17 cellular contexts compared by ENCODE assay signal in genomic region chr1:3075666-3076387, GRCh38. TPM values are rescaled to one million over a fixed set of nuclear protein-coding genes. Genes with fewer than 3 reads are reported as not detected.
DNase-seq lines count a peak whose midpoint lies in the region; ATAC-seq and TF ChIP-seq lines count a peak whose summit lies in the region.
"Had no signal": no experiment of that assay in that cellular context is flagged by ENCODE, and none has a peak within 500 bp of the region (broad histone marks: within the 10 kb centered on the region; RNA-seq: fewer than 3 reads in every experiment).

No MANE protein-coding gene starts in this region.

- H3K9me3 Mint-ChIP-seq in brain: peaks cover 0 to 5% (median 0%) of the 10 kb centered on the region in 5 experiments
- H3K9me3 Mint-ChIP-seq in activated T-helper 1 cell treated with anti-CD3 and anti-CD28 coated beads, Interleukin-12 subunit alpha, Interleukin-12 subunit beta, Interleukin-2, Interleukin-4 antibody, amounts not matched to agents 30 ng/mL and 10 ng/mL and 1 ng/mL, durations not matched to agents 14 hours and 24 hours and 36 hours: no peaks in the 10 kb centered on the region

- H3K36me3 Mint-ChIP-seq in brain (no peaks in the 10 kb centered on the region), T-helper 17 cell (ENCODE audit: low read depth) (no peaks in the 10 kb centered on the region)
- H3K36me3 Mint-ChIP-seq in activated T-helper 1 cell treated with anti-CD3 and anti-CD28 coated beads, Interleukin-12 subunit alpha, Interleukin-12 subunit beta, Interleukin-2, Interleukin-4 antibody, amounts not matched to agents 30 ng/mL and 10 ng/mL and 1 ng/mL, durations not matched to agents 14 hours and 24 hours and 36 hours (ENCODE audit: low read depth): no peaks in the 10 kb centered on the region

- no peak overlapping the region for H3K4me3 ChIP-seq in NT2/D1 (ENCODE audit: insufficient read length, low read depth)
- H3K4me3 ChIP-seq in thyroid gland (replicated peaks in 1 of 3): no peak overlapping the region
- H3K4me3 ChIP-seq: Peyer's patch had no signal

- H3K9me3 ChIP-seq in NT2/D1 (ENCODE audit: insufficient read depth, low read length): no peaks in the 10 kb centered on the region
- no peaks in the 10 kb centered on the region for H3K9me3 ChIP-seq in thyroid gland
- no peaks in the 10 kb centered on the region for H3K9me3 ChIP-seq in T-helper 17 cell (ENCODE audit: control insufficient read depth, low read length, poor library complexity, severe bottlenecking)
- H3K9me3 ChIP-seq: Peyer's patch had no signal

- H3K27me3 Mint-ChIP-seq in brain (peaks cover 5% of the 10 kb centered on the region), T-helper 17 cell (peaks cover 56% of the 10 kb centered on the region)
- H3K27me3 Mint-ChIP-seq in activated T-helper 1 cell treated with anti-CD3 and anti-CD28 coated beads, Interleukin-12 subunit alpha, Interleukin-12 subunit beta, Interleukin-2, Interleukin-4 antibody, amounts not matched to agents 30 ng/mL and 10 ng/mL and 1 ng/mL, durations not matched to agents 14 hours and 24 hours and 36 hours (ENCODE audit: insufficient read depth): peaks cover 15% of the 10 kb centered on the region

- H3K36me3 ChIP-seq in NT2/D1 (ENCODE audit: insufficient read depth, insufficient read length, low read length): no peaks in the 10 kb centered on the region
- H3K36me3 ChIP-seq in thyroid gland: no peaks in the 10 kb centered on the region
- H3K36me3 ChIP-seq: Peyer's patch had no signal

- WGBS in thyroid gland, 2 donors: 65 to 83% methylated on average over 27 to 33 of the region's 37 CpGs

- peak overlapping the region; percentile 42 for H3K9ac ChIP-seq in NT2/D1 (ENCODE audit: insufficient read length, low read depth)

- TF ChIP-seq CTCF in brain (conservative IDR thresholded peaks at IDR 0.05): no peak
- no peak for TF ChIP-seq CTCF in thyroid gland (IDR thresholded peaks at IDR 0.05)

- peaks cover 57% of the 10 kb centered on the region for H3K27me3 ChIP-seq in NT2/D1 (ENCODE audit: insufficient read depth, insufficient read length)
- H3K27me3 ChIP-seq in thyroid gland: no peaks in the 10 kb centered on the region

- no peak for ATAC-seq in GM18505 (IDR thresholded peaks at IDR 0.05; ENCODE audit: unreplicated experiment)
- no peak for ATAC-seq in T-helper 17 cell

- TF ChIP-seq POLR2A in thyroid gland (IDR thresholded peaks at IDR 0.05) (no peak), GM18505 (IDR thresholded peaks at IDR 0.05; ENCODE audit: borderline replicate concordance, extremely low read depth, insufficient read depth, insufficient read length) (no peak)

- H3K27ac Mint-ChIP-seq in brain (peak overlapping the region; percentile 76 to 97 (median 91)), T-helper 17 cell (no peak overlapping the region)
- no peak overlapping the region for H3K27ac Mint-ChIP-seq in activated T-helper 1 cell treated with anti-CD3 and anti-CD28 coated beads, Interleukin-12 subunit alpha, Interleukin-12 subunit beta, Interleukin-2, Interleukin-4 antibody, amounts not matched to agents 30 ng/mL and 10 ng/mL and 1 ng/mL, durations not matched to agents 14 hours and 24 hours and 36 hours

- H3K4me3 Mint-ChIP-seq in brain: peak overlapping the region in 4 of 5 experiments; percentile 41 to 61 (median 48)
- H3K4me3 Mint-ChIP-seq in activated T-helper 1 cell treated with anti-CD3 and anti-CD28 coated beads, Interleukin-12 subunit alpha, Interleukin-12 subunit beta, Interleukin-2, Interleukin-4 antibody, amounts not matched to agents 30 ng/mL and 10 ng/mL and 1 ng/mL, durations not matched to agents 14 hours and 24 hours and 36 hours: no peak overlapping the region
- H3K4me3 Mint-ChIP-seq in T-helper 17 cell: no peak overlapping the region

- intact Hi-C loops in thyroid gland (cut with DNase I): no loop called here
- intact Hi-C loops in activated T-helper 1 cell treated with anti-CD3 and anti-CD28 coated beads, Interleukin-12 subunit alpha, Interleukin-12 subunit beta, Interleukin-2, Interleukin-4 antibody, amounts not matched to agents 30 ng/mL and 10 ng/mL and 1 ng/mL, durations not matched to agents 14 hours and 24 hours and 36 hours (cut with micrococcal nuclease): no loop called here

- peaks cover 5% of the 10 kb centered on the region for H3K4me1 ChIP-seq in NT2/D1 (ENCODE audit: insufficient read depth, insufficient read length)
- peaks cover 71 to 76% of the 10 kb centered on the region in 2 donors for H3K4me1 ChIP-seq in thyroid gland

- DNase-seq in NT2/D1 (ENCODE audit: low read depth, low spot score) (no peak), left kidney (ENCODE audit: low read depth, low spot score) (peak; percentile 45), thyroid gland (peak; percentile 52), T-helper 17 cell (no peak)
- no peak for DNase-seq in activated CD4-positive, CD25-positive, alpha-beta regulatory T cell treated with anti-CD3 and anti-CD28 coated beads, Interleukin-2, amount 50 U/mL, for 72 hours
- DNase-seq in activated T-helper 1 cell treated with anti-CD3 and anti-CD28 coated beads, Interleukin-12 subunit alpha, Interleukin-12 subunit beta, Interleukin-2, Interleukin-4 antibody, amounts not matched to agents 30 ng/mL and 10 ng/mL and 1 ng/mL, durations not matched to agents 14 hours and 24 hours and 36 hours (ENCODE audit: low spot score): no peak
- DNase-seq: DMS 273 treated with DMSO at 0.1 percent for 48 hours, NCI-H1092, NCI-H2081 treated with DMSO at 0.1 percent for 48 hours, NCI-H510A, Peyer's patch, Right ventricle myocardium superior had no signal

- peak overlapping the region; percentile 55 to 99 (median 92) for H3K27ac ChIP-seq in thyroid gland
- H3K27ac ChIP-seq: C4-2B, Peyer's patch had no signal

- peaks cover 82% of the 10 kb centered on the region for H3K4me1 Mint-ChIP-seq in brain
- H3K4me1 Mint-ChIP-seq in activated T-helper 1 cell treated with anti-CD3 and anti-CD28 coated beads, Interleukin-12 subunit alpha, Interleukin-12 subunit beta, Interleukin-2, Interleukin-4 antibody, amounts not matched to agents 30 ng/mL and 10 ng/mL and 1 ng/mL, durations not matched to agents 14 hours and 24 hours and 36 hours (ENCODE audit: low read depth): no peaks in the 10 kb centered on the region
- no peaks in the 10 kb centered on the region for H3K4me1 Mint-ChIP-seq in T-helper 17 cell

RNA-seq across cellular contexts. Expression of gene PRDM16, which starts 6.8 kb away (rescaled TPM):
- 2.4 TPM for polyA plus RNA-seq in brain (ENCODE audit: insufficient read depth, low read depth, low replicate concordance)
- 10 to 100 TPM; 15.7 to 54.3 (median 27.6) TPM for total RNA-seq in thyroid gland
- not detected in 2 replicates for total RNA-seq in activated T-helper 1 cell treated with anti-CD3 and anti-CD28 coated beads, Interleukin-12 subunit alpha, Interleukin-12 subunit beta, Interleukin-2, Interleukin-4 antibody, amounts not matched to agents 30 ng/mL and 10 ng/mL and 1 ng/mL, durations not matched to agents 14 hours and 24 hours and 36 hours
- total RNA-seq in T-helper 17 cell: not detected
- total RNA-seq: HT-29, MCF 10A had no signal

RNA-seq across cellular contexts. Expression of gene ACTRT2, which starts 54.6 kb away (rescaled TPM):
- polyA plus RNA-seq in brain (ENCODE audit: insufficient read depth, low read depth, low replicate concordance): not detected
- under 1 TPM in 1 of 4 donors, not detected in 3; 0.67 TPM for total RNA-seq in thyroid gland
- total RNA-seq in activated T-helper 1 cell treated with anti-CD3 and anti-CD28 coated beads, Interleukin-12 subunit alpha, Interleukin-12 subunit beta, Interleukin-2, Interleukin-4 antibody, amounts not matched to agents 30 ng/mL and 10 ng/mL and 1 ng/mL, durations not matched to agents 14 hours and 24 hours and 36 hours: not detected in 2 replicates
- not detected for total RNA-seq in T-helper 17 cell
- total RNA-seq: HT-29, MCF 10A, Peyer's patch, Right ventricle myocardium superior had no signal

Comparison
In these comparisons a context has a peak if more than half of its experiments do, and no peak if none do; other contexts are left out.
1. DNase-seq: peak in left kidney (single experiment) and thyroid gland (2 of 2); none in NT2/D1 (single experiment), activated CD4-positive, CD25-positive, alpha-beta regulatory T cell treated with anti-CD3 and anti-CD28 coated beads, Interleukin-2, amount 50 U/mL, for 72 hours (single experiment), activated T-helper 1 cell treated with anti-CD3 and anti-CD28 coated beads, Interleukin-12 subunit alpha, Interleukin-12 subunit beta, Interleukin-2, Interleukin-4 antibody, amounts not matched to agents 30 ng/mL and 10 ng/mL and 1 ng/mL, durations not matched to agents 14 hours and 24 hours and 36 hours (single experiment) and T-helper 17 cell (0 of 3).
2. H3K27ac Mint-ChIP-seq: peak in brain (5 of 5); none in activated T-helper 1 cell treated with anti-CD3 and anti-CD28 coated beads, Interleukin-12 subunit alpha, Interleukin-12 subunit beta, Interleukin-2, Interleukin-4 antibody, amounts not matched to agents 30 ng/mL and 10 ng/mL and 1 ng/mL, durations not matched to agents 14 hours and 24 hours and 36 hours (single experiment) and T-helper 17 cell (single experiment).
3. H3K4me3 Mint-ChIP-seq: peak in brain (4 of 5); none in activated T-helper 1 cell treated with anti-CD3 and anti-CD28 coated beads, Interleukin-12 subunit alpha, Interleukin-12 subunit beta, Interleukin-2, Interleukin-4 antibody, amounts not matched to agents 30 ng/mL and 10 ng/mL and 1 ng/mL, durations not matched to agents 14 hours and 24 hours and 36 hours (single experiment) and T-helper 17 cell (single experiment).
4. RNA of gene PRDM16, which starts 6.8 kb away (total RNA-seq): 15.7 to 54.3 TPM in thyroid gland; not detected in T-helper 17 cell and not detected in activated T-helper 1 cell treated with anti-CD3 and anti-CD28 coated beads, Interleukin-12 subunit alpha, Interleukin-12 subunit beta, Interleukin-2, Interleukin-4 antibody, amounts not matched to agents 30 ng/mL and 10 ng/mL and 1 ng/mL, durations not matched to agents 14 hours and 24 hours and 36 hours; every median in the first group is over 10 times any median in the second.